ENCODE assay signal across 6 cellular contexts in the genomic region with DNA sequence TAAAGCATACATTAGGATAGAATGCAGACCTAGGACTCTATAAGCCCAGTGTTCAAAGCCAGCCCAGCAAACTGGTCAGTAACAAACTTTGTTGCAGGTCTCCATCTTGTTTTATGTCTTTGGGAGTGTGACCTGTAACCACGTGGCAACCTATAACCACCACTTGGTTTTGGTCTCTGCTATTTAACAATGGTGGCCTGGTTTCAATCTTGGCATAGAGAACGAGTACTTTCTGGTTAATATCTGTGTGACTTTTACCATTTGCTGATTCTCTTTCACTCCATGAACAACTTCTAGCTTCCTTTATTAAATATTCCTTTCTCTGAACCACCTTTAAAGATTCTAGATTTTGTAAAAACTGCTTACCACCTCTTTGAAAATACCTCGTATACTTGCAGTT.
"Had no signal": no experiment of that assay in that cellular context is flagged by ENCODE, and none has a peak within 500 bp of the region (broad histone marks: within the 10 kb centered on the region; RNA-seq: fewer than 3 reads in every experiment).

No MANE protein-coding gene starts in this region.

- H3K27ac ChIP-seq: HL-60 had no signal

- ATAC-seq: HepG2, K562 had no signal

- H3K4me3 ChIP-seq: K562 had no signal

- DNase-seq: IMR-90, KBM-7, KG1 had no signal
